Comparison of ENCODE assay signal across 19 cellular contexts in genomic region chr22:35033635-35034296, GRCh38. TPM values are rescaled to one million over a fixed set of nuclear protein-coding genes. Genes with fewer than 3 reads are reported as not detected.
DNase-seq lines count a peak whose midpoint lies in the region; ATAC-seq and FAIRE-seq lines count a peak whose summit lies in the region.
"Had no signal": no experiment of that assay in that cellular context is flagged by ENCODE, and none has a peak within 500 bp of the region (broad histone marks: within the 10 kb centered on the region; RNA-seq: fewer than 3 reads in every experiment).

No MANE protein-coding gene starts in this region.

- ATAC-seq in GM19351 (IDR thresholded peaks at IDR 0.05; ENCODE audit: unreplicated experiment) (no peak), HG03159 (IDR thresholded peaks at IDR 0.05; ENCODE audit: unreplicated experiment) (no peak)
- ATAC-seq: A549 had no signal

- DNase-seq in NCI-H2029 (lab: John Stamatoyannopoulos, UW) (peak; percentile 77), SW480 (ENCODE audit: low spot score) (peak; percentile 26), mesenteric fat pad (ENCODE audit: low spot score) (peak; percentile 57), urothelium cell line (ENCODE audit: low spot score) (no peak)
- no peak for DNase-seq in activated naive CD4-positive, alpha-beta T cell treated with Interleukin-2 at 50 U/mL for 16 hours
- DNase-seq: BE2C; CD4-positive, alpha-beta memory T cell; COR-L47; GOT3; HFFc6; IMR-90; KG1 had no signal

- FAIRE-seq in urothelium cell line (lab: Jason Lieb, UNC) = peak; percentile 96
- FAIRE-seq: A549, D721Med, GM12891 had no signal

RNA-seq across cellular contexts. Expression of gene ISX, which starts 32.2 kb away (rescaled TPM):
- total RNA-seq in mesenteric fat pad = not detected
- total RNA-seq: CD4-positive, alpha-beta memory T cell; Daoy; HFFc6; HT-29; IMR-90 had no signal

Comparison
In these comparisons a context has a peak if more than half of its experiments do, and no peak if none do; other contexts are left out.
1. DNase-seq: peak in NCI-H2029 (single experiment), SW480 (single experiment) and mesenteric fat pad (single experiment); none in urothelium cell line (single experiment) and activated naive CD4-positive, alpha-beta T cell treated with Interleukin-2 at 50 U/mL for 16 hours (single experiment).